ENCODE assay signal across 26 cellular contexts in the genomic region with DNA sequence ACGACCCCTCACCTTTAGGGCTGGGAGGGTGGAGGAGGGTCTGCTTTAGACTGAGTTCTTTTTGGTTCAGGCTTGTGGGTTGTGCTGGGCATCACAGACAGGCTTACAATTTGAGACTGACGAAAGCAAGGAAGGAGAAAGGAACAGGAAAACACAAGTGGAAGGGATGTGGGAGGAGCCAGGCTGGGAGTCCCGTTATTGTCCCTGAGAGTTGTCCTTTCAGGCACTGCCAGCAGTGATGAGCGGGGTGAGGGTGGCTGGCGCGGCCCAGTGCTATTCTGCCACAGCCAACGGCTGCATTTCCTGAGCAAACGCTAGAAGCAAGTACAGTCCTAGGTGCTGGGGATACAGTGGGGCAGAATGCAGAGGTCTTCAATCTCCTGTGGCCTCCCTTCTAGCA. TPM values are rescaled to one million over a fixed set of nuclear protein-coding genes. Genes with fewer than 3 reads are reported as not detected.
A peak's percentile ranks its signal among the peaks of the same experiment; 100 is the strongest.
DNase-seq lines count a peak whose midpoint lies in the region; ATAC-seq, FAIRE-seq and TF ChIP-seq lines count a peak whose summit lies in the region.
"Had no signal": no experiment of that assay in that cellular context is flagged by ENCODE, and none has a peak within 500 bp of the region (broad histone marks: within the 10 kb centered on the region; RNA-seq: fewer than 3 reads in every experiment).

No MANE protein-coding gene starts in this region.

- H3K9ac ChIP-seq in endodermal cell (ENCODE audit: extremely low read depth, low read length, poor library complexity, severe bottlenecking), result no peak overlapping the region

- H3K27me3 ChIP-seq in A673 (replicated peaks; ENCODE audit: insufficient read depth, low read depth, low read length, poor library complexity) (no peaks in the 10 kb centered on the region), endodermal cell (ENCODE audit: control insufficient read depth, insufficient read depth, low read length, poor library complexity, severe bottlenecking) (no peaks in the 10 kb centered on the region), small intestine (ENCODE audit: control insufficient read depth in 2 of 2, insufficient read depth in 2 of 2, low read length in 2 of 2) (no peaks in the 10 kb centered on the region)
- no peaks in the 10 kb centered on the region for H3K27me3 ChIP-seq in naive thymus-derived CD4-positive, alpha-beta T cell (ENCODE audit: control insufficient read depth in 2 of 2, insufficient read depth in 2 of 2, low read length in 2 of 2)
- H3K27me3 ChIP-seq: cardiac muscle cell, SJCRH30, tibial nerve had no signal

- no TSS peak for BruUV-seq in A673 (replicated peaks; lab: Mats Ljungman, UMichigan)

- H3K4me1 ChIP-seq in A673 (ENCODE audit: insufficient read depth, low read length, poor library complexity, severe bottlenecking), result peaks cover 8% of the 10 kb centered on the region
- H3K4me1 ChIP-seq in endodermal cell (ENCODE audit: control insufficient read depth, insufficient read depth, low read length), result no peaks in the 10 kb centered on the region
- H3K4me1 ChIP-seq in small intestine (ENCODE audit: control insufficient read depth in 2 of 2, insufficient read depth in 1 of 2, low read depth in 1 of 2, low read length in 1 of 2), result no peaks in the 10 kb centered on the region
- H3K4me1 ChIP-seq in naive thymus-derived CD4-positive, alpha-beta T cell (ENCODE audit: control insufficient read depth in 2 of 2, insufficient read depth in 2 of 2, low read length in 2 of 2), result no peaks in the 10 kb centered on the region
- H3K4me1 ChIP-seq: foreskin keratinocyte, tibial nerve had no signal

- peaks cover 11% of the 10 kb centered on the region for H3K36me3 Mint-ChIP-seq in endodermal cell (ENCODE audit: low read depth)
- no peaks in the 10 kb centered on the region for H3K36me3 Mint-ChIP-seq in naive thymus-derived CD4-positive, alpha-beta T cell
- H3K36me3 Mint-ChIP-seq: naive B cell had no signal

- H3K9me3 Mint-ChIP-seq in endodermal cell, result no peaks in the 10 kb centered on the region
- no peaks in the 10 kb centered on the region for H3K9me3 Mint-ChIP-seq in naive thymus-derived CD4-positive, alpha-beta T cell

- peaks cover 5% of the 10 kb centered on the region for H3K4me1 Mint-ChIP-seq in endodermal cell
- H3K4me1 Mint-ChIP-seq in naive thymus-derived CD4-positive, alpha-beta T cell, result peaks cover 0 to 3% (median 0%) of the 10 kb centered on the region in 7 donors

- ATAC-seq in naive thymus-derived CD4-positive, alpha-beta T cell, result no peak
- ATAC-seq: foreskin keratinocyte; stimulated activated naive CD8-positive, alpha-beta T cell treated with anti-CD3 and anti-CD28 coated beads, Interleukin-15, Interleukin-2, amounts not matched to agents 100 U/mL and 50 U/mL, for 24 hours had no signal

- FAIRE-seq in H54 (lab: Jason Lieb, UNC) (no peak), small intestine (lab: Jason Lieb, UNC) (no peak)
- FAIRE-seq: islet of Langerhans had no signal

- DNase-seq in A673 (ENCODE audit: low spot score) (peak; percentile 21), NCI-H2029 treated with DMSO at 0.1 percent for 48 hours (lab: John Stamatoyannopoulos, UW) (peak; percentile 61), endodermal cell (peak; percentile 75), myocyte (ENCODE audit: low read depth) (peak; percentile 65), H54 (ENCODE audit: insufficient read length, low spot score) (no peak), small intestine (no peak), NCI-H2227 treated with DMSO at 0.1 percent for 48 hours (lab: John Stamatoyannopoulos, UW) (no peak)
- DNase-seq in naive thymus-derived CD4-positive, alpha-beta T cell, result no peak
- DNase-seq: activated CD4-positive, alpha-beta T cell treated with anti-CD3 and anti-CD28 coated beads, Interleukin-2, amount 50 U/mL, for 48 hours; activated naive CD4-positive, alpha-beta T cell treated with Interleukin-2 at 50 U/mL for 16 hours; amniotic stem cell; foreskin keratinocyte; HCEC 1CT; naive B cell; NCI-H1048; NCI-H526; OCI-M1; stimulated activated CD4-positive, alpha-beta T cell treated with anti-CD3 and anti-CD28 coated beads, Interleukin-2, amount 100 ng/mL, for 48 hours; stimulated activated naive CD8-positive, alpha-beta T cell treated with anti-CD3 and anti-CD28 coated beads, Interleukin-15, Interleukin-2, amounts not matched to agents 100 U/mL and 50 U/mL, for 24 hours; T-helper 2 cell had no signal

- H3K27ac ChIP-seq in A673 (ENCODE audit: low read depth, low read length, poor library complexity, severe bottlenecking) (no peak overlapping the region), endodermal cell (ENCODE audit: low read depth, low read length) (no peak overlapping the region), small intestine (ENCODE audit: low read depth in 1 of 2, low read length in 1 of 2) (no peak overlapping the region)
- no peak overlapping the region for H3K27ac ChIP-seq in naive thymus-derived CD4-positive, alpha-beta T cell (ENCODE audit: low read depth, low read length)
- H3K27ac ChIP-seq: cardiac muscle cell, foreskin keratinocyte, SJCRH30, skin epidermis, tibial nerve had no signal

- H3K27me3 Mint-ChIP-seq in endodermal cell (ENCODE audit: insufficient read depth), result peaks cover 16% of the 10 kb centered on the region
- peaks cover 12 to 45% (median 26%) of the 10 kb centered on the region in 5 donors for H3K27me3 Mint-ChIP-seq in naive thymus-derived CD4-positive, alpha-beta T cell

- TF ChIP-seq POLR2A in H54 (IDR thresholded peaks at IDR 0.05; ENCODE audit: low read depth, low read length), result no peak

- no peak overlapping the region for H3K4me3 Mint-ChIP-seq in endodermal cell
- no peak overlapping the region for H3K4me3 Mint-ChIP-seq in naive thymus-derived CD4-positive, alpha-beta T cell

- H3K9me3 ChIP-seq in A673 (ENCODE audit: low read depth, low read length, poor library complexity, severe bottlenecking), result no peaks in the 10 kb centered on the region
- no peaks in the 10 kb centered on the region for H3K9me3 ChIP-seq in endodermal cell (ENCODE audit: control insufficient read depth, low read length)
- H3K9me3 ChIP-seq in small intestine (ENCODE audit: control insufficient read depth, low read depth), result no peaks in the 10 kb centered on the region
- H3K9me3 ChIP-seq in naive thymus-derived CD4-positive, alpha-beta T cell (ENCODE audit: control insufficient read depth in 2 of 3, low read length in 3 of 3), result no peaks in the 10 kb centered on the region
- H3K9me3 ChIP-seq: SJCRH30, tibial nerve had no signal

- H3K4me3 ChIP-seq in A673 (ENCODE audit: low read depth, low read length, poor library complexity, severe bottlenecking) (no peak overlapping the region), endodermal cell (ENCODE audit: low read length) (no peak overlapping the region), small intestine (ENCODE audit: low read depth in 1 of 2, low read length in 2 of 2) (no peak overlapping the region)
- H3K4me3 ChIP-seq in naive thymus-derived CD4-positive, alpha-beta T cell (ENCODE audit: low read length), result no peak overlapping the region
- H3K4me3 ChIP-seq: cardiac muscle cell, SJCRH30, skin epidermis, tibial nerve had no signal

- TF ChIP-seq CTCF in A673 (conservative IDR thresholded peaks at IDR 0.05; ENCODE audit: low read depth, low read length) (no peak), endodermal cell (conservative IDR thresholded peaks at IDR 0.05) (no peak)

- 52 to 65% methylated on average over 3 to 8 of the region's 8 CpGs for WGBS in endodermal cell (ENCODE audit: insufficient coverage in 1 of 2, insufficient read length in 1 of 2), 2 experiments
- WGBS in small intestine, 3 donors, result 44 to 56% (median 53%) methylated on average over 8 of the region's 8 CpGs

- H3K36me3 ChIP-seq in A673 (ENCODE audit: insufficient read depth, low read length, poor library complexity, severe bottlenecking), result no peaks in the 10 kb centered on the region
- H3K36me3 ChIP-seq in endodermal cell (ENCODE audit: control insufficient read depth, insufficient read depth, low read length), result no peaks in the 10 kb centered on the region
- H3K36me3 ChIP-seq in small intestine (ENCODE audit: control insufficient read depth in 2 of 2, insufficient read depth in 2 of 2, low read length in 2 of 2), result no peaks in the 10 kb centered on the region
- no peaks in the 10 kb centered on the region for H3K36me3 ChIP-seq in naive thymus-derived CD4-positive, alpha-beta T cell (ENCODE audit: control insufficient read depth in 2 of 3, insufficient read depth in 3 of 3, low read length in 3 of 3)
- H3K36me3 ChIP-seq: cardiac muscle cell, SJCRH30, tibial nerve had no signal

- CTCF ChIA-PET in A673 (lab: Charles Lee), result no interaction called here
- CTCF ChIA-PET in naive thymus-derived CD4-positive, alpha-beta T cell (lab: Charles Lee), result no interaction called here

- no peak overlapping the region for H3K27ac Mint-ChIP-seq in endodermal cell
- H3K27ac Mint-ChIP-seq in naive thymus-derived CD4-positive, alpha-beta T cell, result no peak overlapping the region
- H3K27ac Mint-ChIP-seq: progenitor cell of endocrine pancreas had no signal

- intact Hi-C loops in A673 (cut with micrococcal nuclease; ENCODE audit: unreplicated experiment), result no loop called here
- intact Hi-C loops in naive thymus-derived CD4-positive, alpha-beta T cell (cut with micrococcal nuclease), result no loop called here

- POLR2A ChIA-PET in A673 (lab: Charles Lee; ENCODE audit: low non-redundant PET), result no interaction called here
- POLR2A ChIA-PET in naive thymus-derived CD4-positive, alpha-beta T cell (lab: Charles Lee), result no interaction called here

RNA-seq across cellular contexts. Expression of a gene that starts 29.2 kb away (rescaled TPM):
- total RNA-seq in A673 (2021) (35.5 and 41.9 TPM in 2 replicates), endodermal cell (10 to 100 TPM; 31.9 to 80.8 TPM), myocyte (238 and 379 TPM in 2 replicates)
- 18.8 TPM for polyA plus RNA-seq in endodermal cell (2013, experiment 1 of 2)
- polyA plus RNA-seq in endodermal cell (2013, experiment 2 of 2), result 19.0 TPM
- 204 TPM for polyA plus RNA-seq in myocyte (2012)
- 10 to 100 TPM in 1 of 3 donors, 1 to 10 TPM in 2; 1.3 to 23.1 (median 2.4) TPM for polyA plus RNA-seq in small intestine
- 1 to 10 TPM in 4 of 5 experiments, not detected in 1; 1.0 to 1.8 (median 1.3) TPM for total RNA-seq in naive thymus-derived CD4-positive, alpha-beta T cell
- under 1 TPM; 0.20 to 0.41 TPM for polyA plus RNA-seq in naive thymus-derived CD4-positive, alpha-beta T cell

Comparison
In these comparisons a context has a peak if more than half of its experiments do, and no peak if none do; other contexts are left out.
1. DNase-seq: peak in A673 (single experiment), NCI-H2029 treated with DMSO at 0.1 percent for 48 hours (single experiment), endodermal cell (single experiment) and myocyte (single experiment); none in H54 (single experiment), small intestine (single experiment), NCI-H2227 treated with DMSO at 0.1 percent for 48 hours (single experiment) and naive thymus-derived CD4-positive, alpha-beta T cell (0 of 9).
2. RNA of a gene that starts 29.2 kb away (total RNA-seq): 238 to 379 TPM in myocyte, 31.9 to 80.8 TPM in endodermal cell and 35.5 to 41.9 TPM in A673; 1.0 to 1.8 TPM in naive thymus-derived CD4-positive, alpha-beta T cell; every median in the first group is over 10 times any median in the second.